ENCODE assay signal across 9 cellular contexts in the genomic region with DNA sequence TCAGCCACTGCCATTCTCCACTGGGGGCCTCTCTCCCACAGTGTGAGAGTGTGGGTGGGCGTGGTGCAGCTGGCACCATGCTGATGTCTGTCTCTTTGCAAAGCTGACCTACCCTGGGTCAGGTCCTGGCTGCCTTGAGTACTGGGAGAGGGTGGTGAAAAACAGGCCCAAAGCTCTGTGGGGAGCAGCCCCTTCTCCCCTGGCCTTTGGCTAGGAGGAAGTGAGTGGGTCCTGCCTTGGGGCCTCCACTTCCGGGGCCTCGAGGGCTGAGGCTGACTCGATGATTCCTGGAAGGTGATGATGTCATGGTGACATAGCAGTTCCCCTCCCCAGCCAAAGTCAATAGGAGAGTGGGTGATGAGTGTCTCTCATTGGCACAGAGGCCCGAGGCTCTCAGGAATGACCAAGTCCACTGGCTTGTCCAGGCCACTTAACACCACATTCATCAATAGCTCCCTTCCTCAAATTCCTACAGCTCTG. TPM values are rescaled to one million over a fixed set of nuclear protein-coding genes. Genes with fewer than 3 reads are reported as not detected.
DNase-seq lines count a peak whose midpoint lies in the region; ATAC-seq, FAIRE-seq and TF ChIP-seq lines count a peak whose summit lies in the region.
"Had no signal": no experiment of that assay in that cellular context is flagged by ENCODE, and none has a peak within 500 bp of the region (broad histone marks: within the 10 kb centered on the region; RNA-seq: fewer than 3 reads in every experiment).

No MANE protein-coding gene starts in this region.

- H3K27me3 Mint-ChIP-seq in MCF 10A (ENCODE audit: insufficient read depth, unreplicated experiment), result no peaks in the 10 kb centered on the region

- intact Hi-C loops in MCF 10A (cut with micrococcal nuclease) (no loop called here), posterior vena cava (cut with DNase I) (loop anchor here (2.0 to 10.0 kb wide), 4 partner anchors 53 to 229 kb away; partner anchors contain the start of genes IER5 (in 2 of the 2), KIAA1614 (in 1 of the 2) and MR1 (in 1 of the 2))

- no peaks in the 10 kb centered on the region for H3K36me3 Mint-ChIP-seq in MCF 10A (ENCODE audit: insufficient read depth, unreplicated experiment)
- H3K36me3 Mint-ChIP-seq: IgD-negative memory B cell had no signal

- TF ChIP-seq CTCF in MCF 10A (IDR thresholded peaks at IDR 0.05; ENCODE audit: unreplicated experiment), result no peak

- H3K4me3 Mint-ChIP-seq in MCF 10A (ENCODE audit: unreplicated experiment), result no peak overlapping the region

- POLR2A ChIA-PET in MCF 10A (lab: Yijun Ruan, JAX), result interaction anchor here (0.6 to 24.8 kb wide), 22 partner anchors 8 to 619 kb away, joined by 3 to 1402 read pairs (median 4); partner anchors contain the start of genes IER5, MR1 and STX6

- no peak overlapping the region for H3K27ac Mint-ChIP-seq in MCF 10A (ENCODE audit: low read depth, unreplicated experiment)

- CTCF ChIA-PET in MCF 10A (lab: Yijun Ruan, JAX), result interaction anchor here (0.7 to 11.2 kb wide), 63 partner anchors 8 to 1810 kb away, joined by 3 to 215 read pairs (median 5); partner anchors contain the start of genes ACBD6, IER5, MR1 and STX6

- no peaks in the 10 kb centered on the region for H3K9me3 Mint-ChIP-seq in MCF 10A (ENCODE audit: unreplicated experiment)
- H3K9me3 Mint-ChIP-seq: IgD-negative memory B cell had no signal

- FAIRE-seq in GM12892 (lab: Jason Lieb, UNC), result peak; percentile 40

- H3K4me1 Mint-ChIP-seq in MCF 10A (ENCODE audit: insufficient read depth, unreplicated experiment), result peaks cover 60% of the 10 kb centered on the region

- TF ChIP-seq POLR2A in GM12892 (IDR thresholded peaks at IDR 0.05; ENCODE audit: low read depth, low read length), result no peak

- no TSS peak for BruUV-seq in MCF 10A (replicated peaks; lab: Mats Ljungman, UMichigan)

- no peak for DNase-seq in GM12892 (ENCODE audit: insufficient read length)
- peak; percentile 88 for DNase-seq in MCF 10A (ENCODE audit: unreplicated experiment)
- DNase-seq in posterior vena cava (ENCODE audit: low spot score), result peak; percentile 87
- DNase-seq in NOMO-1 (lab: John Stamatoyannopoulos, UW; ENCODE audit: unreplicated experiment in 2 of 2), result no peak
- no peak for DNase-seq in NCI-H146 treated with DMSO at 0.1 percent for 48 hours (lab: John Stamatoyannopoulos, UW; ENCODE audit: unreplicated experiment)
- no peak for DNase-seq in foreskin melanocyte
- no peak for DNase-seq in GOT3 (lab: John Stamatoyannopoulos, UW)

- ATAC-seq in SK-N-SH treated with all-trans-retinoic acid at 6 μM for 48 hours, result peak; percentile 4; the same call in 2 of the 3 replicates

TF ChIP-seq in SK-N-SH treated with all-trans-retinoic acid at 6 μM for 48 hours, 23 proteins besides CTCF, POLR2A, EP300 and RAD21:
- TF ChIP-seq ZFP30 (CRISPR knock-in tag; IDR thresholded peaks at IDR 0.05) (no peak), ZNF70 (CRISPR knock-in tag; IDR thresholded peaks at IDR 0.05) (no peak), ARNTL (CRISPR knock-in tag; IDR thresholded peaks at IDR 0.05; ENCODE audit: borderline replicate concordance, low read depth) (no peak), ZFP3 (CRISPR knock-in tag; IDR thresholded peaks at IDR 0.05) (no peak), ESRRG (CRISPR knock-in tag; IDR thresholded peaks at IDR 0.05) (no peak), ZNF565 (CRISPR knock-in tag; conservative IDR thresholded peaks at IDR 0.05; ENCODE audit: low read depth) (no peak), PPARA (CRISPR knock-in tag; IDR thresholded peaks at IDR 0.05; ENCODE audit: borderline replicate concordance) (no peak), ZNF8 (CRISPR knock-in tag; IDR thresholded peaks at IDR 0.05) (no peak), ZC3H10 (CRISPR knock-in tag; IDR thresholded peaks at IDR 0.05) (no peak), OSR1 (CRISPR knock-in tag; IDR thresholded peaks at IDR 0.05) (no peak)
- TF ChIP-seq, protein P1, sequence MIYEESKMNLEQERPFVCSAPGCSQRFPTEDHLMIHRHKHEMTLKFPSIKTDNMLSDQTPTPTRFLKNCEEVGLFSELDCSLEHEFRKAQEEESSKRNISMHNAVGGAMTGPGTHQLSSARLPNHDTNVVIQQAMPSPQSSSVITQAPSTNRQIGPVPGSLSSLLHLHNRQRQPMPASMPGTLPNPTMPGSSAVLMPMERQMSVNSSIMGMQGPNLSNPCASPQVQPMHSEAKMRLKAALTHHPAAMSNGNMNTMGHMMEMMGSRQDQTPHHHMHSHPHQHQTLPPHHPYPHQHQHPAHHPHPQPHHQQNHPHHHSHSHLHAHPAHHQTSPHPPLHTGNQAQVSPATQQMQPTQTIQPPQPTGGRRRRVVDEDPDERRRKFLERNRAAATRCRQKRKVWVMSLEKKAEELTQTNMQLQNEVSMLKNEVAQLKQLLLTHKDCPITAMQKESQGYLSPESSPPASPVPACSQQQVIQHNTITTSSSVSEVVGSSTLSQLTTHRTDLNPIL (CRISPR knock-in tag; IDR thresholded peaks at IDR 0.05; ENCODE audit: low read depth), result no peak
TF ChIP-seq in SK-N-SH treated with all-trans-retinoic acid at 6 μM for 48 hours: peak in this region for 0.

RNA-seq across cellular contexts. Expression of gene IER5, which starts 53.0 kb away (rescaled TPM):
- polyA plus RNA-seq in GM12892 (2012; ENCODE audit: missing spikeins), result 33.4 TPM
- total RNA-seq in MCF 10A (2022) (47.5 and 49.5 TPM in 2 replicates), posterior vena cava (10 to 100 TPM; 12.0 to 27.3 TPM)

Comparison
In these comparisons a context has a peak if more than half of its experiments do, and no peak if none do; other contexts are left out.
1. DNase-seq: peak in MCF 10A (single experiment) and posterior vena cava (single experiment); none in GM12892 (single experiment), NOMO-1 (0 of 2), NCI-H146 treated with DMSO at 0.1 percent for 48 hours (single experiment), foreskin melanocyte (single experiment) and GOT3 (single experiment).